In genomic region chr9:124773473-124774130, GRCh38 we compare ENCODE assay signal across 14 cellular contexts. TPM values are rescaled to one million over a fixed set of nuclear protein-coding genes. Genes with fewer than 3 reads are reported as not detected.
DNase-seq lines count a peak whose midpoint lies in the region; ATAC-seq, FAIRE-seq and TF ChIP-seq lines count a peak whose summit lies in the region.
"Had no signal": no experiment of that assay in that cellular context is flagged by ENCODE, and none has a peak within 500 bp of the region (broad histone marks: within the 10 kb centered on the region; RNA-seq: fewer than 3 reads in every experiment).

No MANE protein-coding gene starts in this region.

- dilution Hi-C loops in IMR-90 (cut with HindIII; ENCODE audit: low sequenced_read_pairs, unreplicated experiment), result no loop called here

- no peak overlapping the region for H4K5ac ChIP-seq in IMR-90 (ENCODE audit: low read depth, low read length)
- H4K5ac ChIP-seq in H1 (ENCODE audit: insufficient read length, low read depth, low read length), result no peak overlapping the region

- H2AFZ ChIP-seq in IMR-90 (replicated peaks; ENCODE audit: low read length, poor library complexity), result no peak overlapping the region
- H2AFZ ChIP-seq in H1 (ENCODE audit: low read length), result no peak overlapping the region
- H2AFZ ChIP-seq in neural progenitor cell (replicated peaks), result no peak overlapping the region

- no peaks in the 10 kb centered on the region for H3K36me3 ChIP-seq in IMR-90 (ENCODE audit: control insufficient read depth, insufficient read depth, low read length)
- no peaks in the 10 kb centered on the region for H3K36me3 ChIP-seq in H1 (ENCODE audit: control insufficient read depth in 2 of 4, insufficient read depth in 4 of 4, low read length in 3 of 4)
- H3K36me3 ChIP-seq in neural progenitor cell, result no peaks in the 10 kb centered on the region
- H3K36me3 ChIP-seq in spleen, result no peaks in the 10 kb centered on the region
- H3K36me3 ChIP-seq: breast epithelium, colonic mucosa, tibial artery had no signal

- H3K4me1 ChIP-seq in IMR-90 (ENCODE audit: control insufficient read depth, insufficient read depth, low read length) (peaks cover 6% of the 10 kb centered on the region; the same call in 1 of the 2 replicates), H1 (replicated peaks in 1 of 4; ENCODE audit: control insufficient read depth in 3 of 4, insufficient read depth in 4 of 4, low read length in 3 of 4) (peaks cover 3 to 13% (median 5%) of the 10 kb centered on the region in 4 experiments), neural progenitor cell (peaks cover 2% of the 10 kb centered on the region), spleen (peaks cover 26 to 82% (median 58%) of the 10 kb centered on the region in 6 donors)

- no peak overlapping the region for H2BK120ac ChIP-seq in IMR-90 (ENCODE audit: low read depth, low read length)
- no peak overlapping the region for H2BK120ac ChIP-seq in H1 (replicated peaks; ENCODE audit: low read depth, low read length)

- CTCF ChIA-PET in activated naive CD4-positive, alpha-beta T cell treated with anti-CD3 and anti-CD28 coated beads for 36 hours (lab: Charles Lee), result interaction anchor here (0.8 to 12.7 kb wide), 11 partner anchors 10 to 605 kb away, joined by 3 to 315 read pairs (median 3); partner anchors contain the start of gene WDR38
- CTCF ChIA-PET in IMR-90 (lab: Yijun Ruan, JAX), result interaction anchor here (0.6 to 9.5 kb wide), 3 partner anchors 23 to 120 kb away, joined by 3 to 165 read pairs (median 7); partner anchors contain the start of gene WDR38
- CTCF ChIA-PET in H1 (lab: Charles Lee; ENCODE audit: partially characterized antibody), result interaction anchor here (0.7 to 17.6 kb wide), 24 partner anchors 8 to 390 kb away, joined by 3 to 1300 read pairs (median 5); partner anchors contain the start of genes ARPC5L, RPL35 and WDR38

- POLR2A ChIA-PET in IMR-90 (lab: Charles Lee; ENCODE audit: unreplicated experiment), result no interaction called here
- POLR2A ChIA-PET in H1 (lab: Charles Lee; ENCODE audit: partially characterized antibody), result interaction anchor here (0.8 to 13.5 kb wide), 6 partner anchors 12 to 180 kb away, joined by 3 to 396 read pairs (median 4); partner anchors contain the start of genes ARPC5L, RPL35 and WDR38

- H3K23me2 ChIP-seq in H1 (ENCODE audit: low read depth, low read length), result peaks cover 12% of the 10 kb centered on the region

- no peaks in the 10 kb centered on the region for H3K9me3 ChIP-seq in IMR-90 (ENCODE audit: control insufficient read depth, insufficient read depth, low read length)
- H3K9me3 ChIP-seq in H1 (ENCODE audit: insufficient read depth in 2 of 2, low read depth in 1 of 2, low read length in 1 of 2), result no peaks in the 10 kb centered on the region
- H3K9me3 ChIP-seq in neural progenitor cell (ENCODE audit: low read depth), result no peaks in the 10 kb centered on the region
- no peaks in the 10 kb centered on the region for H3K9me3 ChIP-seq in spleen
- H3K9me3 ChIP-seq: breast epithelium, colonic mucosa, tibial artery had no signal

- no peak overlapping the region for H3K14ac ChIP-seq in IMR-90 (replicated peaks; ENCODE audit: low read depth, low read length)
- H3K14ac ChIP-seq in H1 (ENCODE audit: insufficient read length), result no peak overlapping the region

- H2BK5ac ChIP-seq in IMR-90 (ENCODE audit: low read depth, low read length, poor library complexity, severe bottlenecking) (no peak overlapping the region), H1 (ENCODE audit: low read depth, low read length) (no peak overlapping the region)

- ATAC-seq in IMR-90 (ENCODE audit: low read depth), result no peak

- H3K23ac ChIP-seq in IMR-90 (ENCODE audit: low read depth, low read length) (no peak overlapping the region), H1 (ENCODE audit: insufficient read length) (no peak overlapping the region)

- H3K79me1 ChIP-seq in IMR-90 (ENCODE audit: low read depth in 1 of 2, low read length in 2 of 2) (no peaks in the 10 kb centered on the region), H1 (ENCODE audit: low read depth, low read length) (no peaks in the 10 kb centered on the region)

- H3K4me2 ChIP-seq in IMR-90 (ENCODE audit: low read depth, low read length), result no peak overlapping the region
- H3K4me2 ChIP-seq in H1 (ENCODE audit: insufficient read depth in 1 of 2, low read depth in 2 of 2, low read length in 2 of 2), result no peak overlapping the region
- H3K4me2 ChIP-seq in neural progenitor cell, result no peak overlapping the region

- no peak for TF ChIP-seq EP300 in H1 (IDR thresholded peaks at IDR 0.05; ENCODE audit: borderline replicate concordance in 1 of 2, low read depth in 2 of 2, low read length in 2 of 2)

- H3K27me3 Mint-ChIP-seq in activated naive CD4-positive, alpha-beta T cell treated with anti-CD3 and anti-CD28 coated beads, Interleukin-2, amount 50 U/mL, for 24 hours, result peaks cover 55% of the 10 kb centered on the region
- peaks cover 53% of the 10 kb centered on the region for H3K27me3 Mint-ChIP-seq in activated naive CD4-positive, alpha-beta T cell treated with anti-CD3 and anti-CD28 coated beads for 36 hours (ENCODE audit: low read depth)
- peaks cover 27% of the 10 kb centered on the region for H3K27me3 Mint-ChIP-seq in neural progenitor cell (ENCODE audit: insufficient read depth, low read depth)

- DNase-seq in activated naive CD4-positive, alpha-beta T cell treated with anti-CD3 and anti-CD28 coated beads for 36 hours, result no peak
- DNase-seq in IMR-90 (no peak), H1 (ENCODE audit: low read depth in 1 of 2, low spot score in 2 of 2) (no peak), neural progenitor cell (ENCODE audit: low spot score) (no peak), OCI-M2 (lab: John Stamatoyannopoulos, UW; ENCODE audit: unreplicated experiment) (no peak), spleen (no peak)
- no peak for DNase-seq in activated CD4-positive, alpha-beta T cell treated with anti-CD3 and anti-CD28 coated beads for 4 hours

- TF ChIP-seq RAD21 in IMR-90 (IDR thresholded peaks at IDR 0.05; ENCODE audit: low read length) (no peak), H1 (IDR thresholded peaks at IDR 0.05 in 1 of 2, conservative IDR thresholded peaks at IDR 0.05 in 1 of 2; ENCODE audit: low read depth in 2 of 2, low read length in 2 of 2) (no peak)

- WGBS in IMR-90 (ENCODE audit: extremely low coverage in 2 of 2, insufficient read length in 1 of 2), 2 experiments, result no CpG with 5 or more reads among the region's 1 CpG
- 96% methylated on average over 1 of the region's 1 CpG; no CpG with 5 or more reads in 1 of the 2 experiments for WGBS in H1 (ENCODE audit: extremely low coverage in 1 of 2, insufficient coverage in 1 of 2, insufficient read length in 1 of 2, insufficient replicate concordance in 2 of 2, low coverage in 1 of 2, low lambda C conversion rate in 2 of 2, missing lambda C conversion rate in 1 of 2), 2 experiments
- WGBS in spleen, 5 donors, result 63 to 87% (median 78%) methylated on average over 1 of the region's 1 CpG

- H4K20me1 ChIP-seq in IMR-90 (ENCODE audit: insufficient read depth, low read length), result peaks cover 12% of the 10 kb centered on the region
- peaks cover 7 to 8% of the 10 kb centered on the region in 2 experiments for H4K20me1 ChIP-seq in H1 (replicated peaks in 1 of 2; ENCODE audit: control insufficient read depth in 1 of 2, insufficient read depth in 2 of 2, low read length in 2 of 2)
- H4K20me1 ChIP-seq in neural progenitor cell (ENCODE audit: low read depth), result peaks cover 18% of the 10 kb centered on the region

- H3K9ac ChIP-seq in IMR-90 (ENCODE audit: low read depth, low read length) (no peak overlapping the region), H1 (replicated peaks in 1 of 4; ENCODE audit: extremely low read depth in 1 of 4, low read depth in 3 of 4, low read length in 3 of 4) (no peak overlapping the region), neural progenitor cell (no peak overlapping the region)

- TF ChIP-seq CTCF in IMR-90 (conservative IDR thresholded peaks at IDR 0.05; ENCODE audit: low read depth, low read length), result no peak
- TF ChIP-seq CTCF in H1 (IDR thresholded peaks at IDR 0.05; ENCODE audit: control extremely low read depth in 1 of 3, insufficient read depth in 1 of 3, low read depth in 1 of 3, low read length in 3 of 3), result no peak
- TF ChIP-seq CTCF in neural progenitor cell (IDR thresholded peaks at IDR 0.05), result no peak
- TF ChIP-seq CTCF in spleen (IDR thresholded peaks at IDR 0.05 in 8 of 11, conservative IDR thresholded peaks at IDR 0.05 in 3 of 11), result no peak

- H3K56ac ChIP-seq in IMR-90 (ENCODE audit: extremely low read depth, insufficient read depth, low read length) (no peak overlapping the region), H1 (replicated peaks; ENCODE audit: insufficient read length, low read depth, low read length) (no peak overlapping the region)

- FAIRE-seq in H1 (lab: Jason Lieb, UNC), result no peak

- no peaks in the 10 kb centered on the region for H3K9me3 Mint-ChIP-seq in activated naive CD4-positive, alpha-beta T cell treated with anti-CD3 and anti-CD28 coated beads, Interleukin-2, amount 50 U/mL, for 24 hours
- no peaks in the 10 kb centered on the region for H3K9me3 Mint-ChIP-seq in activated naive CD4-positive, alpha-beta T cell treated with anti-CD3 and anti-CD28 coated beads for 36 hours
- H3K9me3 Mint-ChIP-seq in neural progenitor cell, result no peaks in the 10 kb centered on the region
- H3K9me3 Mint-ChIP-seq: activated naive CD4-positive, alpha-beta T cell treated with anti-CD3 and anti-CD28 coated beads, Interleukin-2, amount 10 ng/mL, durations not matched to agents 7 days and 5 days; activated T-helper 1 cell treated with anti-CD3 and anti-CD28 coated beads, Interleukin-12 subunit alpha, Interleukin-12 subunit beta, Interleukin-2, Interleukin-4 antibody, amounts not matched to agents 30 ng/mL and 10 ng/mL and 1 ng/mL, durations not matched to agents 14 hours and 24 hours and 36 hours had no signal

- H3K36me3 Mint-ChIP-seq in activated naive CD4-positive, alpha-beta T cell treated with anti-CD3 and anti-CD28 coated beads, Interleukin-2, amount 50 U/mL, for 24 hours, result no peaks in the 10 kb centered on the region
- no peaks in the 10 kb centered on the region for H3K36me3 Mint-ChIP-seq in activated naive CD4-positive, alpha-beta T cell treated with anti-CD3 and anti-CD28 coated beads for 36 hours (ENCODE audit: low read depth)
- no peaks in the 10 kb centered on the region for H3K36me3 Mint-ChIP-seq in neural progenitor cell
- H3K36me3 Mint-ChIP-seq: activated naive CD4-positive, alpha-beta T cell treated with anti-CD3 and anti-CD28 coated beads, Interleukin-2, amount 10 ng/mL, durations not matched to agents 7 days and 5 days had no signal

- H4K91ac ChIP-seq in IMR-90 (ENCODE audit: insufficient read depth, low read depth, low read length) (no peak overlapping the region), H1 (replicated peaks; ENCODE audit: insufficient read length, low read length) (no peak overlapping the region)

- H3K4me1 Mint-ChIP-seq in activated naive CD4-positive, alpha-beta T cell treated with anti-CD3 and anti-CD28 coated beads, Interleukin-2, amount 50 U/mL, for 24 hours, result peaks cover 51% of the 10 kb centered on the region
- H3K4me1 Mint-ChIP-seq in activated naive CD4-positive, alpha-beta T cell treated with anti-CD3 and anti-CD28 coated beads for 36 hours (ENCODE audit: low read depth), result peaks cover 35% of the 10 kb centered on the region
- peaks cover 36% of the 10 kb centered on the region for H3K4me1 Mint-ChIP-seq in neural progenitor cell

- no peak overlapping the region for H2AK9ac ChIP-seq in IMR-90 (replicated peaks; ENCODE audit: low read depth, low read length, poor library complexity)

- H3K18ac ChIP-seq in IMR-90 (ENCODE audit: low read depth, low read length) (no peak overlapping the region), H1 (ENCODE audit: extremely low read depth, low read length) (no peak overlapping the region)

- H3K4ac ChIP-seq in IMR-90 (ENCODE audit: low read depth, low read length), result no peak overlapping the region
- H3K4ac ChIP-seq in H1 (replicated peaks; ENCODE audit: insufficient read length, low read depth, low read length), result no peak overlapping the region

- H3K27me3 ChIP-seq in IMR-90 (ENCODE audit: control insufficient read depth, insufficient read depth, low read length) (peaks cover 24% of the 10 kb centered on the region), H1 (replicated peaks in 1 of 4; ENCODE audit: control insufficient read depth in 3 of 4, extremely low read depth in 1 of 4, insufficient read depth in 3 of 4, low read length in 3 of 4) (peaks cover 0 to 10% (median 6%) of the 10 kb centered on the region in 4 experiments; a peak in 6 of 7 replicates), neural progenitor cell (peaks cover 29% of the 10 kb centered on the region), spleen (replicated peaks in 1 of 7) (peaks cover 0 to 69% (median 30%) of the 10 kb centered on the region in 7 donors)
- H3K27me3 ChIP-seq: breast epithelium had no signal

- H4K8ac ChIP-seq in IMR-90 (ENCODE audit: low read depth in 2 of 2, low read length in 2 of 2) (no peak overlapping the region), H1 (ENCODE audit: extremely low read depth, insufficient read depth, low read length) (no peak overlapping the region)

- H3K27ac ChIP-seq in IMR-90 (ENCODE audit: insufficient read depth, low read length) (no peak overlapping the region), H1 (ENCODE audit: low read depth, low read length) (no peak overlapping the region), neural progenitor cell (no peak overlapping the region), spleen (no peak overlapping the region)
- H3K27ac ChIP-seq: breast epithelium, colonic mucosa, tibial artery had no signal

- H2AK5ac ChIP-seq in IMR-90 (ENCODE audit: low read depth, low read length) (no peak overlapping the region), H1 (ENCODE audit: low read depth, low read length) (no peak overlapping the region)

- no peaks in the 10 kb centered on the region for H3K9me1 ChIP-seq in IMR-90 (ENCODE audit: insufficient read depth, low read length)

- no peak overlapping the region for H2BK15ac ChIP-seq in IMR-90 (ENCODE audit: low read depth, low read length)
- H2BK15ac ChIP-seq in H1 (ENCODE audit: low read length), result 0 out of 2 replicates have a peak overlapping the region, but pooled peaks have one; percentile 29

- peaks cover 43% of the 10 kb centered on the region for H3F3A ChIP-seq in neural progenitor cell (ENCODE audit: low read depth)

- H3K4me3 ChIP-seq in IMR-90 (ENCODE audit: insufficient read depth, low read depth, low read length), result no peak overlapping the region
- H3K4me3 ChIP-seq in H1 (ENCODE audit: extremely low read depth in 1 of 4, insufficient read depth in 2 of 4, low read depth in 3 of 4, low read length in 4 of 4), result no peak overlapping the region
- H3K4me3 ChIP-seq in neural progenitor cell, result no peak overlapping the region
- no peak overlapping the region for H3K4me3 ChIP-seq in spleen
- H3K4me3 ChIP-seq: breast epithelium, colonic mucosa, lung, tibial artery had no signal

- TF ChIP-seq POLR2A in IMR-90 (IDR thresholded peaks at IDR 0.05; ENCODE audit: low read depth, low read length) (no peak), H1 (IDR thresholded peaks at IDR 0.05; ENCODE audit: control extremely low read depth in 1 of 2, low read depth in 2 of 2, low read length in 2 of 2) (no peak), spleen (IDR thresholded peaks at IDR 0.05) (no peak)

- H3K79me2 ChIP-seq in H1 (ENCODE audit: control insufficient read depth in 1 of 2, insufficient read depth in 2 of 2, low read length in 2 of 2), result peaks cover 2 to 17% of the 10 kb centered on the region in 2 experiments; a peak in 2 of 4 replicates
- peaks cover 25% of the 10 kb centered on the region for H3K79me2 ChIP-seq in neural progenitor cell (ENCODE audit: low read depth)

- intact Hi-C loops in activated naive CD4-positive, alpha-beta T cell treated with anti-CD3 and anti-CD28 coated beads for 36 hours (cut with micrococcal nuclease), result loop anchor here (1.0 to 5.0 kb wide), 6 partner anchors 80 to 601 kb away; partner anchors contain the start of genes HSPA5, SCAI and WDR38
- intact Hi-C loops in IMR-90 (cut with micrococcal nuclease) (loop anchor here (1.0 to 2.0 kb wide), 6 partner anchors 39 to 601 kb away; partner anchors contain the start of genes SCAI and WDR38), spleen (cut with DNase I; ENCODE audit: low total_unique reads) (loop anchor here (2.0 to 10.0 kb wide), 3 partner anchors 79 to 601 kb away; partner anchors contain the start of gene WDR38)

- H2BK12ac ChIP-seq in H1 (ENCODE audit: low read depth, low read length), result no peak overlapping the region

- no peak overlapping the region for H3K4me3 Mint-ChIP-seq in activated naive CD4-positive, alpha-beta T cell treated with anti-CD3 and anti-CD28 coated beads, Interleukin-2, amount 50 U/mL, for 24 hours
- H3K4me3 Mint-ChIP-seq in activated naive CD4-positive, alpha-beta T cell treated with anti-CD3 and anti-CD28 coated beads for 36 hours, result no peak overlapping the region
- peak overlapping the region; percentile 57 for H3K4me3 Mint-ChIP-seq in neural progenitor cell

- BruUV-seq in IMR-90 (replicated peaks; lab: Mats Ljungman, UMichigan), result no TSS peak

- H2BK20ac ChIP-seq in IMR-90 (ENCODE audit: low read depth, low read length), result no peak overlapping the region
- no peak overlapping the region for H2BK20ac ChIP-seq in H1 (ENCODE audit: low read length)

- in situ Hi-C loops in IMR-90 (cut with MboI; ENCODE audit: low sequenced_read_pairs), result loop anchor here (5.0 to 10.0 kb wide), 3 partner anchors 79 to 599 kb away; partner anchors contain the start of genes SCAI and WDR38

- peak overlapping the region; percentile 55 for H3K27ac Mint-ChIP-seq in activated naive CD4-positive, alpha-beta T cell treated with anti-CD3 and anti-CD28 coated beads, Interleukin-2, amount 50 U/mL, for 24 hours
- H3K27ac Mint-ChIP-seq in activated naive CD4-positive, alpha-beta T cell treated with anti-CD3 and anti-CD28 coated beads for 36 hours, result no peak overlapping the region
- H3K27ac Mint-ChIP-seq in neural progenitor cell, result no peak overlapping the region
- H3K27ac Mint-ChIP-seq: activated naive CD4-positive, alpha-beta T cell treated with anti-CD3 and anti-CD28 coated beads, Interleukin-2, amount 10 ng/mL, durations not matched to agents 7 days and 5 days; activated T-helper 1 cell treated with anti-CD3 and anti-CD28 coated beads, Interleukin-12 subunit alpha, Interleukin-12 subunit beta, Interleukin-2, Interleukin-4 antibody, amounts not matched to agents 30 ng/mL and 10 ng/mL and 1 ng/mL, durations not matched to agents 14 hours and 24 hours and 36 hours had no signal

RNA-seq across cellular contexts. Expression of gene NR6A1, which starts 2.5 kb away (rescaled TPM):
- 1 to 10 TPM; 1.8 TPM for total RNA-seq in activated naive CD4-positive, alpha-beta T cell treated with anti-CD3 and anti-CD28 coated beads for 36 hours
- 0.28 and 0.36 TPM in 2 replicates for total RNA-seq in IMR-90 (2012; rRNA removed)
- polyA plus RNA-seq in IMR-90 (2012; rRNA removed), result 0.10 and 0.14 TPM in 2 replicates
- 0.03 TPM in 2 replicates for polyA plus RNA-seq in IMR-90 (2012; cell fraction: cytosol; rRNA removed)
- 0.46 and 0.58 TPM in 2 replicates for polyA plus RNA-seq in IMR-90 (2012; cell fraction: nucleus; rRNA removed; ENCODE audit: low replicate concordance)
- 232 and 237 TPM in 2 replicates for total RNA-seq in H1 (2021; fragmentation: NEBNext Ultra II Directional; extraction: Animal tissue kit (Norgen Biotek cat#: 25700))
- polyA plus RNA-seq in H1 (2011; rRNA removed), result 77.0 and 93.2 TPM in 2 replicates
- polyA plus RNA-seq in H1 (2011; cell fraction: cytosol; rRNA removed), result 72.8 TPM
- 59.1 TPM for polyA plus RNA-seq in H1 (2011; cell fraction: nucleus; rRNA removed)
- 99.2 to 116 TPM (median 108 TPM) in 4 replicates for polyA plus RNA-seq in H1 (2012, experiment 1 of 2)
- 69.6 TPM for polyA plus RNA-seq in H1 (2012, experiment 2 of 2)
- 88.5 TPM for polyA plus RNA-seq in H1 (2013, experiment 1 of 2)
- polyA plus RNA-seq in H1 (2013, experiment 2 of 2), result 92.9 TPM
- 505 and 571 TPM in 2 replicates for polyA minus RNA-seq in H1 (2011; rRNA and poly(A)+ RNA removed)
- polyA minus RNA-seq in H1 (2011; cell fraction: cytosol; rRNA and poly(A)+ RNA removed), result 196 TPM
- 104 TPM for polyA minus RNA-seq in H1 (2011; cell fraction: nucleus; rRNA and poly(A)+ RNA removed)
- 302 and 313 TPM in 2 replicates for total RNA-seq in neural progenitor cell (ENCODE audit: low replicate concordance)
- total RNA-seq in spleen, result 1 to 10 TPM; 1.7 to 3.7 (median 2.5) TPM
- polyA plus RNA-seq in spleen, result under 1 TPM; 0.14 to 0.35 (median 0.24) TPM

RNA-seq across cellular contexts. Expression of gene OLFML2A, which starts 3.3 kb away (rescaled TPM):
- not detected for total RNA-seq in activated naive CD4-positive, alpha-beta T cell treated with anti-CD3 and anti-CD28 coated beads for 36 hours
- total RNA-seq in IMR-90 (2012; rRNA removed), result 1.4 and 2.0 TPM in 2 replicates
- polyA plus RNA-seq in IMR-90 (2012; rRNA removed), result 4.7 and 5.9 TPM in 2 replicates
- 5.6 and 18.2 TPM in 2 replicates for polyA plus RNA-seq in IMR-90 (2012; cell fraction: cytosol; rRNA removed)
- polyA plus RNA-seq in IMR-90 (2012; cell fraction: nucleus; rRNA removed; ENCODE audit: low replicate concordance), result 4.1 and 7.9 TPM in 2 replicates
- total RNA-seq in H1 (2021; fragmentation: NEBNext Ultra II Directional; extraction: Animal tissue kit (Norgen Biotek cat#: 25700)), result 11.4 and 11.5 TPM in 2 replicates
- 7.8 and 8.7 TPM in 2 replicates for polyA plus RNA-seq in H1 (2011; rRNA removed)
- 4.7 TPM for polyA plus RNA-seq in H1 (2011; cell fraction: cytosol; rRNA removed)
- polyA plus RNA-seq in H1 (2011; cell fraction: nucleus; rRNA removed), result 5.7 TPM
- polyA plus RNA-seq in H1 (2012, experiment 1 of 2), result 5.8 to 9.0 TPM (median 7.0 TPM) in 4 replicates
- 6.6 TPM for polyA plus RNA-seq in H1 (2012, experiment 2 of 2)
- polyA plus RNA-seq in H1 (2013, experiment 1 of 2), result 15.9 TPM
- 14.8 TPM for polyA plus RNA-seq in H1 (2013, experiment 2 of 2)
- 5.5 and 6.7 TPM in 2 replicates for polyA minus RNA-seq in H1 (2011; rRNA and poly(A)+ RNA removed)
- 14.4 TPM for polyA minus RNA-seq in H1 (2011; cell fraction: cytosol; rRNA and poly(A)+ RNA removed)
- polyA minus RNA-seq in H1 (2011; cell fraction: nucleus; rRNA and poly(A)+ RNA removed), result 5.1 TPM
- 3.1 and 9.0 TPM in 2 replicates for total RNA-seq in neural progenitor cell (ENCODE audit: low replicate concordance)
- total RNA-seq in spleen, result 100 to 1,000 TPM in 6 of 7 donors, 10 to 100 TPM in 1; 44.0 to 187 (median 139) TPM
- 10 to 100 TPM in 1 of 3 donors, 1 to 10 TPM in 2; 3.0 to 12.5 (median 3.2) TPM for polyA plus RNA-seq in spleen
- total RNA-seq: activated T-helper 1 cell treated with anti-CD3 and anti-CD28 coated beads, Interleukin-12 subunit alpha, Interleukin-12 subunit beta, Interleukin-2, Interleukin-4 antibody, amounts not matched to agents 30 ng/mL and 10 ng/mL and 1 ng/mL, durations not matched to agents 14 hours and 24 hours and 36 hours had no signal

Comparison
In these comparisons a context has a peak if more than half of its experiments do, and no peak if none do; other contexts are left out.
1. RNA of gene NR6A1, which starts 2.5 kb away (total RNA-seq): 302 to 313 TPM in neural progenitor cell and 232 to 237 TPM in H1; 1.7 to 3.7 TPM in spleen, 1.8 TPM in activated naive CD4-positive, alpha-beta T cell treated with anti-CD3 and anti-CD28 coated beads for 36 hours and 0.28 to 0.36 TPM in IMR-90; every median in the first group is over 10 times any median in the second.